18 cellular contexts compared by ENCODE assay signal in the genomic region with DNA sequence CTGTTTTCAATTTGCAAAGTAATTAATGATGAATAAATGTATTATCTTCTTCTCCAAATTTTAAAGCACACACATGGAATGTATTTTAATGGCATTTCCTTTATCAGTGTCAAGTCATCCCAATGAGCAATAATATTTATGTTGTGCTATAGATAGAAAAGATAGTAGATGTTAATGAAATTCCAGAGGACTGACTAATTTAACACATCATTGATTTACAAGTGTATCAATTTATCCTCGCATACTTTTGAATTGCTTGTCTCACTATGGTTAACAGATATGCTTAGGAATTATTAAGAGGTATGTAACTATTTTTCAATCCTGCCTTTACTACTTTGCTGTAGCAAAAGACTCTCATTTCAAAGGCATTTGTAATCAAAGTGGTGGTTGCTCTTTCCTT.
"Had no signal": no experiment of that assay in that cellular context is flagged by ENCODE, and none has a peak within 500 bp of the region (broad histone marks: within the 10 kb centered on the region; RNA-seq: fewer than 3 reads in every experiment).

No MANE protein-coding gene starts in this region.

- DNase-seq: activated CD4-positive, alpha-beta memory T cell treated with anti-CD3 and anti-CD28 coated beads for 36 hours; activated naive CD4-positive, alpha-beta T cell; activated naive CD8-positive, alpha-beta T cell treated with anti-CD3 and anti-CD28 coated beads for 36 hours; activated T-cell treated with anti-CD3 and anti-CD28 coated beads for 4 hours; amniotic stem cell; dermis blood vessel endothelial cell; effector memory CD4-positive, alpha-beta T cell; head of caudate nucleus; kidney; midbrain; occipital lobe; stimulated activated CD4-positive, alpha-beta T cell treated with anti-CD3 and anti-CD28 coated beads, Interleukin-12 subunit alpha, Interleukin-12 subunit beta, amount 100 ng/mL, for 4 hours; stimulated activated CD4-positive, alpha-beta T cell treated with anti-CD3 and anti-CD28 coated beads, Interleukin-2, amount 100 ng/mL, for 24 hours; stimulated activated naive CD8-positive, alpha-beta T cell treated with anti-CD3 and anti-CD28 coated beads, Interleukin-15, Interleukin-2, amounts not matched to agents 100 U/mL and 50 U/mL, for 24 hours; substantia nigra had no signal

- ATAC-seq: left lobe of liver; stimulated activated naive CD8-positive, alpha-beta T cell treated with anti-CD3 and anti-CD28 coated beads, Interleukin-15, Interleukin-2, amounts not matched to agents 100 U/mL and 50 U/mL, for 24 hours had no signal

- H3K27me3 ChIP-seq: esophagus muscularis mucosa, tibial artery had no signal

- H3K4me1 ChIP-seq: esophagus muscularis mucosa, tibial artery had no signal

- H3K4me3 ChIP-seq: esophagus muscularis mucosa, tibial artery had no signal

- H3K9me3 ChIP-seq: esophagus muscularis mucosa, tibial artery had no signal

- H3K36me3 ChIP-seq: esophagus muscularis mucosa, tibial artery had no signal

- H3K27ac ChIP-seq: esophagus muscularis mucosa, tibial artery had no signal
